Comparison of ENCODE assay signal across 1 cellular context in genomic region chr14:23094666-23095195, GRCh38.
TF ChIP-seq lines count a peak whose summit lies in the region.

ACIN1 (minus strand) TSS chr14:23095136; CDS start chr14:23095112, 24 bp downstream.

TF ChIP-seq in HepG2, 621 proteins besides CTCF, POLR2A, EP300 and RAD21 (continued from another document and continues in another):
- no peak for TF ChIP-seq PRDM4 (CRISPR knock-in tag; IDR thresholded peaks at IDR 0.05; ENCODE audit: borderline replicate concordance)
- TF ChIP-seq SMAD3 (CRISPR knock-in tag; IDR thresholded peaks at IDR 0.05) = no peak; the same call in 1 of the 2 replicates
- TF ChIP-seq MZF1 (CRISPR knock-in tag; IDR thresholded peaks at IDR 0.05; ENCODE audit: borderline replicate concordance) = peak; percentile 64; the same call in 1 of the 2 replicates
- TF ChIP-seq JUN (CRISPR knock-in tag; IDR thresholded peaks at IDR 0.05) = peak; percentile 65
- peak; percentile 99 for TF ChIP-seq ASH2L (IDR thresholded peaks at IDR 0.05; ENCODE audit: insufficient read length, low read depth, low read length)
- peak; percentile 66; the same call in 1 of the 3 replicates for TF ChIP-seq MXI1 (IDR thresholded peaks at IDR 0.05; ENCODE audit: borderline replicate concordance, low read depth, low read length)
- peak; percentile 69 for TF ChIP-seq FOXP4 (CRISPR knock-in tag; IDR thresholded peaks at IDR 0.05)
- 0 out of 2 replicates have a peak, but pooled peaks have one; percentile 43 for TF ChIP-seq ZNF646 (CRISPR knock-in tag; IDR thresholded peaks at IDR 0.05)
- TF ChIP-seq CREB1 (IDR thresholded peaks at IDR 0.05) = no peak
- TF ChIP-seq CREB1 (CRISPR knock-in tag; IDR thresholded peaks at IDR 0.05) = no peak
- 0 out of 2 replicates have a peak, but pooled peaks have one; percentile 69 for TF ChIP-seq MLLT10 (CRISPR knock-in tag; IDR thresholded peaks at IDR 0.05)
- TF ChIP-seq ZNF292 (CRISPR knock-in tag; IDR thresholded peaks at IDR 0.05; ENCODE audit: borderline replicate concordance, low read depth) = peak; percentile 86
- peak; percentile 64 for TF ChIP-seq KLF12 (CRISPR knock-in tag; IDR thresholded peaks at IDR 0.05; ENCODE audit: borderline replicate concordance)
- TF ChIP-seq ZZZ3 (CRISPR knock-in tag; IDR thresholded peaks at IDR 0.05; ENCODE audit: borderline replicate concordance) = peak; percentile 93; the same call in 1 of the 2 replicates
- peak; percentile 81 for TF ChIP-seq RBM22 (optimal IDR thresholded peaks at IDR 0.05; ENCODE audit: low read length)
- TF ChIP-seq LCORL (IDR thresholded peaks at IDR 0.05) = no peak
- TF ChIP-seq LCORL (CRISPR knock-in tag; IDR thresholded peaks at IDR 0.05) = peak; percentile 97
- TF ChIP-seq GATAD2A (CRISPR knock-in tag; IDR thresholded peaks at IDR 0.05) = peak; percentile 61
- peak; percentile 87; the same call in 1 of the 2 replicates for TF ChIP-seq ZBTB42 (CRISPR knock-in tag; IDR thresholded peaks at IDR 0.05)
- no peak for TF ChIP-seq MLX (CRISPR knock-in tag; IDR thresholded peaks at IDR 0.05)
- TF ChIP-seq FIP1L1 (IDR thresholded peaks at IDR 0.05; ENCODE audit: borderline replicate concordance, insufficient read depth, low read depth, low read length) = peak; percentile 85; the same call in 1 of the 2 replicates
- TF ChIP-seq NCOA1 (CRISPR knock-in tag; IDR thresholded peaks at IDR 0.05) = peak; percentile 99
- TF ChIP-seq ZNF543 (CRISPR knock-in tag; IDR thresholded peaks at IDR 0.05) = peak; percentile 99
- peak; percentile 89 for TF ChIP-seq ZNF205 (CRISPR knock-in tag; IDR thresholded peaks at IDR 0.05)
- peak; percentile 99 for TF ChIP-seq ZFP90 (CRISPR knock-in tag; IDR thresholded peaks at IDR 0.05; ENCODE audit: borderline replicate concordance)
- TF ChIP-seq ZBTB46 (CRISPR knock-in tag; IDR thresholded peaks at IDR 0.05; ENCODE audit: borderline replicate concordance) = peak; percentile 95
- TF ChIP-seq MYC (CRISPR knock-in tag; IDR thresholded peaks at IDR 0.05; ENCODE audit: borderline replicate concordance) = peak; percentile 87
- peak; percentile 89; the same call in 1 of the 2 replicates for TF ChIP-seq NKX3-1 (CRISPR knock-in tag; IDR thresholded peaks at IDR 0.05)
- TF ChIP-seq ZBTB7B (CRISPR knock-in tag; IDR thresholded peaks at IDR 0.05) = no peak
- TF ChIP-seq AGO2 (optimal IDR thresholded peaks at IDR 0.05; ENCODE audit: low read depth, low read length) = peak; percentile 99
- TF ChIP-seq IRX3 (CRISPR knock-in tag; IDR thresholded peaks at IDR 0.05; ENCODE audit: borderline replicate concordance, low read depth) = peak; percentile 95; the same call in 1 of the 2 replicates
- TF ChIP-seq ZNF430 (CRISPR knock-in tag; IDR thresholded peaks at IDR 0.05) = peak; percentile 96
- TF ChIP-seq CEBPB (IDR thresholded peaks at IDR 0.05; ENCODE audit: borderline replicate concordance, low read depth, low read length) = no peak
- TF ChIP-seq PATZ1 (CRISPR knock-in tag; IDR thresholded peaks at IDR 0.05) = peak; percentile 5; the same call in 1 of the 2 replicates
- TF ChIP-seq ZNF513 (CRISPR knock-in tag; conservative IDR thresholded peaks at IDR 0.05) = 0 out of 2 replicates have a peak, but pooled peaks have one; percentile 55
- peak; percentile 95; the same call in 1 of the 2 replicates for TF ChIP-seq ZNF660 (CRISPR knock-in tag; IDR thresholded peaks at IDR 0.05; ENCODE audit: borderline replicate concordance, low read depth)
- peak; percentile 97 for TF ChIP-seq ZNF451 (CRISPR knock-in tag; IDR thresholded peaks at IDR 0.05)
- no peak for TF ChIP-seq RAD51 (IDR thresholded peaks at IDR 0.05; ENCODE audit: borderline replicate concordance)
- peak; percentile 85; the same call in 1 of the 2 replicates for TF ChIP-seq ZNF879 (CRISPR knock-in tag; IDR thresholded peaks at IDR 0.05)
- no peak for TF ChIP-seq TFAP4 (IDR thresholded peaks at IDR 0.05; ENCODE audit: borderline replicate concordance, low read depth)
- TF ChIP-seq TP53 (CRISPR knock-in tag; conservative IDR thresholded peaks at IDR 0.05) = peak; percentile 82; the same call in 1 of the 2 replicates
- peak; percentile 100 for TF ChIP-seq ZNF713 (CRISPR knock-in tag; IDR thresholded peaks at IDR 0.05)
- peak; percentile 81; the same call in 1 of the 2 replicates for TF ChIP-seq NCOA5 (CRISPR knock-in tag; IDR thresholded peaks at IDR 0.05)
- TF ChIP-seq KAT7 (CRISPR knock-in tag; IDR thresholded peaks at IDR 0.05; ENCODE audit: borderline replicate concordance) = peak; percentile 99; the same call in 1 of the 2 replicates
- TF ChIP-seq MAFK (conservative IDR thresholded peaks at IDR 0.05 in 1 of 2, IDR thresholded peaks at IDR 0.05 in 1 of 2; ENCODE audit: low read length in 2 of 2) = 0 out of 4 replicates have a peak, but pooled peaks of 1 of the 2 experiments have one; percentile 1
